8 cellular contexts compared by ENCODE assay signal in genomic region chr21:16534408-16535099, GRCh38.
DNase-seq lines count a peak whose midpoint lies in the region; ATAC-seq and TF ChIP-seq lines count a peak whose summit lies in the region.

No MANE protein-coding gene starts in this region.

- ATAC-seq in right lobe of liver = peak; percentile 44 to 73 (median 68)

- H3K9me3 ChIP-seq in right lobe of liver (no peaks in the 10 kb centered on the region), OCI-LY7 (ENCODE audit: low read length) (peaks cover 9% of the 10 kb centered on the region; the same call in 1 of the 2 replicates)

- TF ChIP-seq POLR2A in right lobe of liver (IDR thresholded peaks at IDR 0.05) = no peak

- no peaks in the 10 kb centered on the region for H4K20me1 ChIP-seq in OCI-LY7 (ENCODE audit: insufficient read depth, low read length)

- H3K79me2 ChIP-seq in OCI-LY7 (ENCODE audit: insufficient read depth, low read depth, low read length) = no peaks in the 10 kb centered on the region

- peak overlapping the region; percentile 87 to 88 (median 88) for H3K27ac ChIP-seq in right lobe of liver
- no peak overlapping the region for H3K27ac ChIP-seq in OCI-LY7 (ENCODE audit: low read depth, low read length, poor library complexity, severe bottlenecking)

- POLR2A ChIA-PET in OCI-LY7 (lab: Charles Lee) = no interaction called here

- no peaks in the 10 kb centered on the region for H3K9me2 ChIP-seq in OCI-LY7 (ENCODE audit: insufficient read depth, low read length)

- TF ChIP-seq CTCF in choroid plexus epithelial cell (conservative IDR thresholded peaks at IDR 0.05; ENCODE audit: low read depth, low read length) = no peak
- no peak for TF ChIP-seq CTCF in right lobe of liver (IDR thresholded peaks at IDR 0.05)
- TF ChIP-seq CTCF in OCI-LY7 (conservative IDR thresholded peaks at IDR 0.05; ENCODE audit: low read length) = no peak

- H3K4me1 ChIP-seq in right lobe of liver (peaks cover 0 to 21% (median 4%) of the 10 kb centered on the region in 4 donors), OCI-LY7 (ENCODE audit: insufficient read depth, low read length, poor library complexity, severe bottlenecking) (no peaks in the 10 kb centered on the region)

- intact Hi-C loops in right lobe of liver (cut with DNase I) = no loop called here
- intact Hi-C loops in OCI-LY7 (cut with micrococcal nuclease; ENCODE audit: unreplicated experiment) = no loop called here

- no peaks in the 10 kb centered on the region for H3K27me3 ChIP-seq in right lobe of liver

- BruUV-seq in OCI-LY7 (replicated peaks; lab: Mats Ljungman, UMichigan) = no TSS peak

- H3K4me3 ChIP-seq in choroid plexus epithelial cell (ENCODE audit: low read depth, low read length) = peak overlapping the region; percentile 43
- H3K4me3 ChIP-seq in right lobe of liver = peak overlapping the region; percentile 25 to 48 (median 38)
- H3K4me3 ChIP-seq in OCI-LY7 (ENCODE audit: low read depth, low read length, poor library complexity, severe bottlenecking) = no peak overlapping the region

- no peak overlapping the region for H2AFZ ChIP-seq in OCI-LY7 (ENCODE audit: low read length)

- H3K36me3 ChIP-seq in right lobe of liver (no peaks in the 10 kb centered on the region), OCI-LY7 (ENCODE audit: insufficient read depth, low read length) (no peaks in the 10 kb centered on the region)

- H3K4me2 ChIP-seq in OCI-LY7 (ENCODE audit: low read length) = no peak overlapping the region

- 25% methylated on average over 11 of the region's 11 CpGs for WGBS in right lobe of liver (ENCODE audit: insufficient coverage, low coverage, low lambda C conversion rate, missing lambda C conversion rate)

- CTCF ChIA-PET in OCI-LY7 (lab: Charles Lee; ENCODE audit: unreplicated experiment) = no interaction called here

- DNase-seq in DMS 273 (lab: John Stamatoyannopoulos, UW; ENCODE audit: unreplicated experiment) (peak; percentile 77), DMS 273 treated with DMSO at 0.1 percent for 48 hours (lab: John Stamatoyannopoulos, UW) (no peak), choroid plexus epithelial cell (ENCODE audit: low read depth) (peak; percentile 82), right lobe of liver (peak in 2 of 3 donors; percentile 47 to 74), ureter (ENCODE audit: low spot score) (peak; percentile 70), OCI-LY7 (ENCODE audit: low spot score) (no peak), T1000 (lab: John Stamatoyannopoulos, UW) (no peak), SW480 (ENCODE audit: low spot score) (no peak)

Comparison
In these comparisons a context has a peak if more than half of its experiments do, and no peak if none do; other contexts are left out.
1. DNase-seq: peak in DMS 273 (single experiment), choroid plexus epithelial cell (single experiment), right lobe of liver (2 of 3) and ureter (single experiment); none in DMS 273 treated with DMSO at 0.1 percent for 48 hours (single experiment), OCI-LY7 (single experiment), T1000 (single experiment) and SW480 (single experiment).